In genomic region chr2:232228332-232228731, GRCh38 we compare ENCODE assay signal across 16 cellular contexts.
DNase-seq lines count a peak whose midpoint lies in the region; ATAC-seq and TF ChIP-seq lines count a peak whose summit lies in the region.
"Had no signal": no experiment of that assay in that cellular context is flagged by ENCODE, and none has a peak within 500 bp of the region (broad histone marks: within the 10 kb centered on the region; RNA-seq: fewer than 3 reads in every experiment).

No MANE protein-coding gene starts in this region.

- no peaks in the 10 kb centered on the region for H3K27me3 ChIP-seq in PC-3 (ENCODE audit: low read length)
- no peaks in the 10 kb centered on the region for H3K27me3 ChIP-seq in H7 (ENCODE audit: control insufficient read depth, insufficient read depth, low read length)
- no peaks in the 10 kb centered on the region for H3K27me3 ChIP-seq in osteoblast (ENCODE audit: insufficient read depth, low read length)
- H3K27me3 ChIP-seq: BLaER1 had no signal

- H3K27ac Mint-ChIP-seq in nephron: peak overlapping the region in 2 of 3 experiments; percentile 22 to 98
- H3K27ac Mint-ChIP-seq: CD8-positive, alpha-beta memory T cell had no signal

- no peaks in the 10 kb centered on the region for H3K36me3 Mint-ChIP-seq in nephron (ENCODE audit: low read depth)

- CTCF ChIA-PET in PC-3 (lab: Charles Lee): interaction anchor here (0.5 kb wide), 1 partner anchor 134 kb away, joined by 3 read pairs; no protein-coding TSS in a partner anchor

- H2AFZ ChIP-seq in PC-3 (ENCODE audit: low read length) (no peak overlapping the region), osteoblast (ENCODE audit: low read length) (no peak overlapping the region)

- H3K4me3 ChIP-seq in PC-3 (ENCODE audit: low read length): no peak overlapping the region
- no peak overlapping the region for H3K4me3 ChIP-seq in epithelial cell of esophagus (ENCODE audit: low read length)
- no peak overlapping the region for H3K4me3 ChIP-seq in H7 (ENCODE audit: insufficient read depth, low read depth, low read length)
- H3K4me3 ChIP-seq in osteoblast (ENCODE audit: insufficient read depth, low read length): no peak overlapping the region
- H3K4me3 ChIP-seq: A549, BLaER1, HAP-1 had no signal

- H3K4me3 Mint-ChIP-seq in nephron: no peak overlapping the region
- H3K4me3 Mint-ChIP-seq: CD8-positive, alpha-beta memory T cell had no signal

- ATAC-seq in PC-3 (peak; percentile 42), Right ventricle myocardium superior (ENCODE audit: poor library complexity) (no peak)

- H3K4me2 ChIP-seq in PC-3 (ENCODE audit: low read length): no peak overlapping the region
- no peak overlapping the region for H3K4me2 ChIP-seq in osteoblast (ENCODE audit: insufficient read depth, low read length)
- H3K4me2 ChIP-seq: A549, BLaER1 had no signal

- BruUV-seq in PC-3 (replicated peaks; lab: Mats Ljungman, UMichigan): no TSS peak

- DNase-seq in PC-3: no peak
- DNase-seq in epithelial cell of esophagus (ENCODE audit: low read depth): peak; percentile 59
- no peak for DNase-seq in H7
- DNase-seq in osteoblast (ENCODE audit: insufficient read length, low spot score, missing footprints): no peak
- DNase-seq in Right ventricle myocardium superior: no peak
- DNase-seq: AML-193; Caco-2; CD8-positive, alpha-beta memory T cell; DND-41; GDM1; GOT3 had no signal

- no peaks in the 10 kb centered on the region for H3K27me3 Mint-ChIP-seq in nephron (ENCODE audit: low read depth)
- H3K27me3 Mint-ChIP-seq: CD8-positive, alpha-beta memory T cell had no signal

- TF ChIP-seq CTCF in PC-3 (conservative IDR thresholded peaks at IDR 0.05; ENCODE audit: low read depth, low read length): no peak
- no peak for TF ChIP-seq CTCF in epithelial cell of esophagus (IDR thresholded peaks at IDR 0.05; ENCODE audit: insufficient read depth, low read depth, low read length, missing control alignments)
- no peak for TF ChIP-seq CTCF in nephron (IDR thresholded peaks at IDR 0.05; ENCODE audit: unreplicated experiment in 3 of 3)
- TF ChIP-seq CTCF in osteoblast (IDR thresholded peaks at IDR 0.05; ENCODE audit: extremely low read depth, low read depth, low read length): no peak

- H3K36me3 ChIP-seq in PC-3 (ENCODE audit: low read depth, low read length) (0 out of 2 replicates have a peak, but pooled peaks cover 2% of the 10 kb centered on the region), H7 (replicated peaks; ENCODE audit: control insufficient read depth, insufficient read depth, low read length) (no peaks in the 10 kb centered on the region), osteoblast (ENCODE audit: insufficient read depth, low read length) (no peaks in the 10 kb centered on the region)
- H3K36me3 ChIP-seq: HAP-1 had no signal

- no peak overlapping the region for H3K9ac ChIP-seq in PC-3 (ENCODE audit: low read length)
- H3K9ac ChIP-seq: BLaER1 had no signal

- H3K27ac ChIP-seq in PC-3 (ENCODE audit: low read length) (no peak overlapping the region), osteoblast (ENCODE audit: low read depth, low read length) (no peak overlapping the region)
- H3K27ac ChIP-seq: A549, BLaER1, HL-60 had no signal

- H4K20me1 ChIP-seq in PC-3 (ENCODE audit: low read length) (no peaks in the 10 kb centered on the region), osteoblast (ENCODE audit: insufficient read depth, low read length) (peaks cover 30% of the 10 kb centered on the region)
- H4K20me1 ChIP-seq: BLaER1 had no signal

- intact Hi-C loops in PC-3 (cut with micrococcal nuclease): loop anchor here (5.0 kb wide), 1 partner anchor 81 kb away; no protein-coding TSS in a partner anchor
- intact Hi-C loops in Right ventricle myocardium superior (cut with DNase I): no loop called here

- H3K4me1 Mint-ChIP-seq in nephron: peaks cover 12% of the 10 kb centered on the region

- POLR2A ChIA-PET in PC-3 (lab: Charles Lee; ENCODE audit: unreplicated experiment): interaction anchor here (0.6 kb wide), 1 partner anchor 651 kb away, joined by 12 read pairs; no protein-coding TSS in a partner anchor

- H3K9me3 Mint-ChIP-seq in nephron: no peaks in the 10 kb centered on the region
- H3K9me3 Mint-ChIP-seq: CD8-positive, alpha-beta memory T cell had no signal

- no peaks in the 10 kb centered on the region for H3K9me2 ChIP-seq in PC-3 (replicated peaks; ENCODE audit: low read length)

- no peaks in the 10 kb centered on the region for H3K79me2 ChIP-seq in PC-3 (ENCODE audit: low read length)
- H3K79me2 ChIP-seq in osteoblast (ENCODE audit: insufficient read depth, low read length): no peaks in the 10 kb centered on the region

- H3K4me1 ChIP-seq in PC-3 (ENCODE audit: insufficient read depth, low read length): no peaks in the 10 kb centered on the region
- H3K4me1 ChIP-seq in osteoblast (ENCODE audit: insufficient read depth, low read length): no peaks in the 10 kb centered on the region
- H3K4me1 ChIP-seq: A549, Caco-2, HAP-1 had no signal

- H3K9me3 ChIP-seq in PC-3 (ENCODE audit: low read length): no peaks in the 10 kb centered on the region
- no peaks in the 10 kb centered on the region for H3K9me3 ChIP-seq in osteoblast (ENCODE audit: low read depth, low read length)
- H3K9me3 ChIP-seq: A549, BLaER1, Caco-2, HAP-1 had no signal

- H3F3A ChIP-seq in PC-3 (ENCODE audit: low read length, unreplicated experiment): no peaks in the 10 kb centered on the region
